1 cellular context compared by ENCODE assay signal in the genomic region with DNA sequence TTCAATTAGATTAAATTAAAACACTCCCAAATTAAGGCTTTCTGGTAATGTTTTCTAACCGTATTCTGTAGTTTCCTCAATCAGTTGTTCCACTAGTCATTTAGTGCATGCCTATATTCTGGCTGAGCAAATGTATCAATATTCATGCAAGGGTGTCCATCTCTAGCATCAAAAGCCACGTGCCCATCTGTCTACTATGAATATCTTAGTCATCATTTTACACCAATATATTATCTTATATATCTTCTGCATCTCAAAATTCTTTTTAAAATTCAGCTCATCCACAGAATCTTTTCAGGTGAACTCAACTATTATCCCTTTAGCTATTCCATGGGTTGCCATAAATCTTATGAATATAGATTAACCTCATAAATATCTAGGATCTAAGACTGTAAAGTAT.
A peak's percentile ranks its signal among the peaks of the same experiment; 100 is the strongest.
TF ChIP-seq lines count a peak whose summit lies in the region.

No MANE protein-coding gene starts in this region.

TF ChIP-seq in IMR-90, 13 proteins besides CTCF, POLR2A, EP300 and RAD21:
- TF ChIP-seq MAFK (IDR thresholded peaks at IDR 0.05; ENCODE audit: low read depth, low read length) (0 out of 2 replicates have a peak, but pooled peaks have one; percentile 15), MAZ (IDR thresholded peaks at IDR 0.05; ENCODE audit: borderline replicate concordance, low read depth, low read length) (no peak)
